Comparison of ENCODE assay signal across 2 cellular contexts in genomic region chr18:60069145-60069544, GRCh38.
TF ChIP-seq lines count a peak whose summit lies in the region.

No MANE protein-coding gene starts in this region.

TF ChIP-seq in HCT116, 20 proteins besides CTCF, POLR2A, EP300 and RAD21:
- TF ChIP-seq CBX3 (IDR thresholded peaks at IDR 0.05; ENCODE audit: low read depth), result no peak
- no peak for TF ChIP-seq CEBPB (IDR thresholded peaks at IDR 0.05; ENCODE audit: low read depth)
- TF ChIP-seq SP1 (IDR thresholded peaks at IDR 0.05; ENCODE audit: low read depth), result no peak
- no peak for TF ChIP-seq JUND (IDR thresholded peaks at IDR 0.05)
- no peak for TF ChIP-seq ZFX (IDR thresholded peaks at IDR 0.05)
- TF ChIP-seq EZH2phosphoT487 (IDR thresholded peaks at IDR 0.05; ENCODE audit: borderline replicate concordance), result no peak
- no peak for TF ChIP-seq EGR1 (IDR thresholded peaks at IDR 0.05; ENCODE audit: low read depth)
- TF ChIP-seq, protein P1, sequence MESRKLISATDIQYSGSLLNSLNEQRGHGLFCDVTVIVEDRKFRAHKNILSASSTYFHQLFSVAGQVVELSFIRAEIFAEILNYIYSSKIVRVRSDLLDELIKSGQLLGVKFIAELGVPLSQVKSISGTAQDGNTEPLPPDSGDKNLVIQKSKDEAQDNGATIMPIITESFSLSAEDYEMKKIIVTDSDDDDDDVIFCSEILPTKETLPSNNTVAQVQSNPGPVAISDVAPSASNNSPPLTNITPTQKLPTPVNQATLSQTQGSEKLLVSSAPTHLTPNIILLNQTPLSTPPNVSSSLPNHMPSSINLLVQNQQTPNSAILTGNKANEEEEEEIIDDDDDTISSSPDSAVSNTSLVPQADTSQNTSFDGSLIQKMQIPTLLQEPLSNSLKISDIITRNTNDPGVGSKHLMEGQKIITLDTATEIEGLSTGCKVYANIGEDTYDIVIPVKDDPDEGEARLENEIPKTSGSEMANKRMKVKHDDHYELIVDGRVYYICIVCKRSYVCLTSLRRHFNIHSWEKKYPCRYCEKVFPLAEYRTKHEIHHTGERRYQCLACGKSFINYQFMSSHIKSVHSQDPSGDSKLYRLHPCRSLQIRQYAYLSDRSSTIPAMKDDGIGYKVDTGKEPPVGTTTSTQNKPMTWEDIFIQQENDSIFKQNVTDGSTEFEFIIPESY (IDR thresholded peaks at IDR 0.05; ENCODE audit: extremely low read depth, insufficient replicate concordance, low read length), result no peak
- no peak for TF ChIP-seq TCF7L2 (IDR thresholded peaks at IDR 0.05; ENCODE audit: borderline replicate concordance, extremely low read depth, insufficient read depth, insufficient read length)

TF ChIP-seq in WTC11, 78 proteins besides CTCF, POLR2A, EP300 and RAD21:
- TF ChIP-seq ZNF423 (CRISPR knock-in tag; IDR thresholded peaks at IDR 0.05), result no peak
- TF ChIP-seq ZMAT4 (CRISPR knock-in tag; IDR thresholded peaks at IDR 0.05), result no peak
- TF ChIP-seq, protein P2, sequence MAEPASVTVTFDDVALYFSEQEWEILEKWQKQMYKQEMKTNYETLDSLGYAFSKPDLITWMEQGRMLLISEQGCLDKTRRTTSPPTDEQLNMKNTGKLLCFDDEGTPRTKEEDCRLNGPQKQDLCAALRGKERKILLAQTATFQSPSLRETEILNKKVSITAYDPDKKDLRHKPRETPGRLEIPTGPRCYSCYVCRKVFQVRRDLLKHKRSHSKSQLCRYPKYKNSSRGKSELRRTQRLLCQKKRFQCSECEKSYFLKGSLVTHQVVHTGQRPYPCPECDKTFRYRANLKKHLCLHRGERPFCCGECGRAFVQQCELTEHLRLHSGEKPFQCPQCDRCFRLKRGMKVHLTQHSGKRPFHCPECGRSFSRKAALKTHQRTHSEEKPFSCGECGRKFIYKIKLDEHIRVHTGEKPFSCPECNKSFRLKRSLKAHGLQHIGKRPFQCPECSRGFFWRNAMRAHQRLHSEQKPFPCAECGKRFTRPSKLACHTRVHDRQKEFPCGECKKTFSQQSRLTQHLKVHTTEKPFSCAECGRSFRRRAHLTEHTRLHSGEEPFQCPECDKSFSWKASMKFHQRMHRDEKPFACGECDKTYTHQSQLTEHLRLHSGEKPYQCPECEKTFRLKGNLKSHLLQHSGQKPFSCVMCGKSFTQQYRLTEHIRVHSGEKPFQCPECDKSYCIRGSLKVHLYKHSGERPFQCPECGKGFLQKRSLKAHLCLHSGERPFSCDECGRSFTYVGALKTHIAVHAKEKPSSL (CRISPR knock-in tag; conservative IDR thresholded peaks at IDR 0.05), result no peak
- no peak for TF ChIP-seq MAX (CRISPR knock-in tag; IDR thresholded peaks at IDR 0.05)
- no peak for TF ChIP-seq CREB1 (CRISPR knock-in tag; IDR thresholded peaks at IDR 0.05)
- no peak for TF ChIP-seq FOXP1 (CRISPR knock-in tag; IDR thresholded peaks at IDR 0.05; ENCODE audit: borderline replicate concordance)
TF ChIP-seq in WTC11: peak in this region for 0.
